Comparison of ENCODE assay signal across 8 cellular contexts in genomic region chr2:72934683-72935610, GRCh38. TPM values are rescaled to one million over a fixed set of nuclear protein-coding genes. Genes with fewer than 3 reads are reported as not detected.
A peak's percentile ranks its signal among the peaks of the same experiment; 100 is the strongest.
DNase-seq lines count a peak whose midpoint lies in the region; ATAC-seq and TF ChIP-seq lines count a peak whose summit lies in the region.

No MANE protein-coding gene starts in this region.

- H3K27me3 Mint-ChIP-seq in activated naive CD8-positive, alpha-beta T cell treated with anti-CD3 and anti-CD28 coated beads, Interleukin-2, amount 10 ng/mL, durations not matched to agents 7 days and 5 days, result peaks cover 7% of the 10 kb centered on the region
- H3K27me3 Mint-ChIP-seq in activated naive CD8-positive, alpha-beta T cell treated with anti-CD3 and anti-CD28 coated beads, Interleukin-2, amount 50 U/mL, for 24 hours, result peaks cover 12% of the 10 kb centered on the region

- peaks cover 0 to 56% (median 6%) of the 10 kb centered on the region in 3 donors for H3K27me3 ChIP-seq in stomach

- intact Hi-C loops in stomach (cut with DNase I; ENCODE audit: low total_unique reads), result no loop called here

- H3K9me3 Mint-ChIP-seq in activated naive CD8-positive, alpha-beta T cell treated with anti-CD3 and anti-CD28 coated beads, Interleukin-2, amount 10 ng/mL, durations not matched to agents 7 days and 5 days, result no peaks in the 10 kb centered on the region
- H3K9me3 Mint-ChIP-seq in activated naive CD8-positive, alpha-beta T cell treated with anti-CD3 and anti-CD28 coated beads, Interleukin-2, amount 50 U/mL, for 24 hours, result no peaks in the 10 kb centered on the region

- peak; percentile 2 for TF ChIP-seq CTCF in astrocyte of the spinal cord (IDR thresholded peaks at IDR 0.05; ENCODE audit: low read depth, low read length)
- peak in 4 of 7 experiments; percentile 27 to 64 (median 44) for TF ChIP-seq CTCF in stomach (IDR thresholded peaks at IDR 0.05)

- no peaks in the 10 kb centered on the region for H3K36me3 ChIP-seq in stomach

- no peak overlapping the region for H3K27ac ChIP-seq in stomach

- H3K4me3 ChIP-seq in astrocyte of the spinal cord (ENCODE audit: low read depth, low read length) (no peak overlapping the region), stomach (no peak overlapping the region)

- H3K27ac Mint-ChIP-seq in activated naive CD8-positive, alpha-beta T cell treated with anti-CD3 and anti-CD28 coated beads, Interleukin-2, amount 10 ng/mL, durations not matched to agents 7 days and 5 days, result peak overlapping the region; percentile 68
- no peak overlapping the region for H3K27ac Mint-ChIP-seq in activated naive CD8-positive, alpha-beta T cell treated with anti-CD3 and anti-CD28 coated beads, Interleukin-2, amount 50 U/mL, for 24 hours

- TF ChIP-seq EP300 in stomach (IDR thresholded peaks at IDR 0.05), result no peak

- in situ Hi-C loops in astrocyte of the spinal cord (cut with HindIII; ENCODE audit: low sequenced_read_pairs), result no loop called here

- ATAC-seq in activated naive CD8-positive, alpha-beta T cell treated with anti-CD3 and anti-CD28 coated beads, Interleukin-2, amount 10 ng/mL, durations not matched to agents 7 days and 5 days (ENCODE audit: low read depth), result no peak
- no peak for ATAC-seq in activated naive CD8-positive, alpha-beta T cell treated with anti-CD3 and anti-CD28 coated beads, Interleukin-2, amount 50 U/mL, for 24 hours
- ATAC-seq in HG03280 (IDR thresholded peaks at IDR 0.05; ENCODE audit: unreplicated experiment), result peak; percentile 49

- peaks cover 23% of the 10 kb centered on the region for H3K4me1 Mint-ChIP-seq in activated naive CD8-positive, alpha-beta T cell treated with anti-CD3 and anti-CD28 coated beads, Interleukin-2, amount 10 ng/mL, durations not matched to agents 7 days and 5 days
- H3K4me1 Mint-ChIP-seq in activated naive CD8-positive, alpha-beta T cell treated with anti-CD3 and anti-CD28 coated beads, Interleukin-2, amount 50 U/mL, for 24 hours, result no peaks in the 10 kb centered on the region

- WGBS in stomach, 5 donors, result 72 to 81% (median 77%) methylated on average over 13 to 14 of the region's 14 CpGs

- peaks cover 0 to 13% (median 2%) of the 10 kb centered on the region in 4 donors for H3K4me1 ChIP-seq in stomach

- H3K4me3 Mint-ChIP-seq in activated naive CD8-positive, alpha-beta T cell treated with anti-CD3 and anti-CD28 coated beads, Interleukin-2, amount 10 ng/mL, durations not matched to agents 7 days and 5 days, result no peak overlapping the region
- no peak overlapping the region for H3K4me3 Mint-ChIP-seq in activated naive CD8-positive, alpha-beta T cell treated with anti-CD3 and anti-CD28 coated beads, Interleukin-2, amount 50 U/mL, for 24 hours

- POLR2A ChIA-PET in activated naive CD8-positive, alpha-beta T cell treated with anti-CD3 and anti-CD28 coated beads, Interleukin-2, amount 10 ng/mL, durations not matched to agents 7 days and 5 days (lab: Charles Lee), result no interaction called here

- TF ChIP-seq POLR2A in stomach (IDR thresholded peaks at IDR 0.05), result no peak

- H3K36me3 Mint-ChIP-seq in activated naive CD8-positive, alpha-beta T cell treated with anti-CD3 and anti-CD28 coated beads, Interleukin-2, amount 10 ng/mL, durations not matched to agents 7 days and 5 days, result no peaks in the 10 kb centered on the region
- H3K36me3 Mint-ChIP-seq in activated naive CD8-positive, alpha-beta T cell treated with anti-CD3 and anti-CD28 coated beads, Interleukin-2, amount 50 U/mL, for 24 hours (ENCODE audit: low read depth), result no peaks in the 10 kb centered on the region

- no peaks in the 10 kb centered on the region for H3K9me3 ChIP-seq in stomach

- DNase-seq in activated naive CD8-positive, alpha-beta T cell treated with anti-CD3 and anti-CD28 coated beads, Interleukin-2, amount 10 ng/mL, durations not matched to agents 7 days and 5 days, result peak; percentile 29
- no peak for DNase-seq in activated naive CD8-positive, alpha-beta T cell treated with anti-CD3 and anti-CD28 coated beads, Interleukin-2, amount 50 U/mL, for 24 hours
- no peak for DNase-seq in astrocyte of the spinal cord (ENCODE audit: low read depth, low spot score)
- DNase-seq in stomach, result peak; percentile 54
- DNase-seq in GM03348 (ENCODE audit: low spot score), result no peak
- DNase-seq in middle frontal gyrus (ENCODE audit: extremely low spot score, low spot score), result no peak
- DNase-seq in activated CD4-positive, CD25-positive, alpha-beta regulatory T cell treated with anti-CD3 and anti-CD28 coated beads, Interleukin-2, amount 50 U/mL, for 72 hours, result no peak

RNA-seq across cellular contexts. Expression of gene EMX1, which starts 17.6 kb away (rescaled TPM):
- not detected for total RNA-seq in activated naive CD8-positive, alpha-beta T cell treated with anti-CD3 and anti-CD28 coated beads, Interleukin-2, amount 10 ng/mL, durations not matched to agents 7 days and 5 days
- total RNA-seq in stomach, result 10 to 100 TPM in 1 of 5 donors, not detected in 4; 32.1 TPM
- under 1 TPM in 2 of 3 donors, not detected in 1; 0.18 to 0.62 TPM for polyA plus RNA-seq in stomach

RNA-seq across cellular contexts. Expression of gene SPR, which starts 47.7 kb away (rescaled TPM):
- total RNA-seq in activated naive CD8-positive, alpha-beta T cell treated with anti-CD3 and anti-CD28 coated beads, Interleukin-2, amount 10 ng/mL, durations not matched to agents 7 days and 5 days, result under 1 TPM; 0.60 to 0.80 TPM
- total RNA-seq in stomach, result 100 to 1,000 TPM in 1 of 5 donors, 10 to 100 TPM in 4; 11.7 to 133 (median 63.8) TPM
- 10 to 100 TPM; 42.2 to 49.2 (median 48.9) TPM for polyA plus RNA-seq in stomach

Comparison
In these comparisons a context has a peak if more than half of its experiments do, and no peak if none do; other contexts are left out.
1. DNase-seq: peak in activated naive CD8-positive, alpha-beta T cell treated with anti-CD3 and anti-CD28 coated beads, Interleukin-2, amount 10 ng/mL, durations not matched to agents 7 days and 5 days (single experiment) and stomach (single experiment); none in activated naive CD8-positive, alpha-beta T cell treated with anti-CD3 and anti-CD28 coated beads, Interleukin-2, amount 50 U/mL, for 24 hours (single experiment), astrocyte of the spinal cord (single experiment), GM03348 (single experiment), middle frontal gyrus (single experiment) and activated CD4-positive, CD25-positive, alpha-beta regulatory T cell treated with anti-CD3 and anti-CD28 coated beads, Interleukin-2, amount 50 U/mL, for 72 hours (single experiment).
2. RNA of gene SPR, which starts 47.7 kb away (total RNA-seq): 11.7 to 133 TPM in stomach; 0.60 to 0.80 TPM in activated naive CD8-positive, alpha-beta T cell treated with anti-CD3 and anti-CD28 coated beads, Interleukin-2, amount 10 ng/mL, durations not matched to agents 7 days and 5 days; every median in the first group is over 4 times any median in the second.